17 cellular contexts compared by ENCODE assay signal in the genomic region with DNA sequence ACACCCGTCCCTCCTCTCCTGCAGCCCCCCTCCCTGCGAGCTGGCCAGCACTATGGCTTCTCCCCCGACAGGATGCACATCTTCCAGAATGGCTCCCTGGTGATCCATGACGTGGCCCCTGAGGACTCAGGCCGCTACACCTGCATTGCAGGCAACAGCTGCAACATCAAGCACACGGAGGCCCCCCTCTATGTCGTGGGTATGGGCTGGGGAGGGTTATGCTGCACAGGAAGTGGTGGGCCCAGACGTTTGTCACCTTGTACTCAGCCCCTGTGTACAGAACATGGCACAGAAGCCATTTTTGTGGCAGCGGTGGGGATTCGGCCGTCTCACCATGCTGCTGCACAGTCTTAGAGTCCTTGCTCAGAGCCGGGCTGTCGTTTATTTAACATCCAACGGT. TPM values are rescaled to one million over a fixed set of nuclear protein-coding genes. Genes with fewer than 3 reads are reported as not detected.
DNase-seq lines count a peak whose midpoint lies in the region; ATAC-seq and TF ChIP-seq lines count a peak whose summit lies in the region.
"Had no signal": no experiment of that assay in that cellular context is flagged by ENCODE, and none has a peak within 500 bp of the region (broad histone marks: within the 10 kb centered on the region; RNA-seq: fewer than 3 reads in every experiment).

No MANE protein-coding gene starts in this region.

- H4K12ac ChIP-seq in trophoblast cell (ENCODE audit: low read depth, low read length) = no peak overlapping the region

- no peak overlapping the region for H4K91ac ChIP-seq in trophoblast cell (ENCODE audit: low read depth, low read length)

- no peak overlapping the region for H3K27ac ChIP-seq in CD4-positive, CD25-positive, alpha-beta regulatory T cell (ENCODE audit: insufficient read depth, low read length, poor library complexity, severe bottlenecking)
- H3K27ac ChIP-seq in trophoblast cell (ENCODE audit: low read depth, low read length) = peak overlapping the region; percentile 79
- no peak overlapping the region for H3K27ac ChIP-seq in thyroid gland
- H3K27ac ChIP-seq: GM23248, neutrophil, Peyer's patch, suprapubic skin had no signal

- H4K20me1 ChIP-seq in Loucy (ENCODE audit: insufficient read depth, low read length, poor library complexity, severe bottlenecking) = no peaks in the 10 kb centered on the region

- H2BK5ac ChIP-seq in trophoblast cell (ENCODE audit: low read depth, low read length, poor library complexity) = no peak overlapping the region

- peak in 1 of 3 donors; percentile 17 for DNase-seq in CD4-positive, CD25-positive, alpha-beta regulatory T cell
- DNase-seq in effector CD4-positive, alpha-beta T cell = peak; percentile 7
- no peak for DNase-seq in trophoblast cell
- DNase-seq in thyroid gland = no peak
- DNase-seq in kidney tubule cell (ENCODE audit: low spot score) = no peak
- no peak for DNase-seq in NCI-H187 treated with DMSO at 0.1 percent for 48 hours (lab: John Stamatoyannopoulos, UW)
- DNase-seq: activated effector memory CD4-positive, alpha-beta T cell treated with Interleukin-2 at 50 U/mL for 16 hours; GM23248; head of caudate nucleus; left ventricle myocardium superior; NCI-H2081; Peyer's patch; stimulated activated CD4-positive, alpha-beta T cell treated with anti-CD3 and anti-CD28 coated beads, Interleukin-4, amount 100 ng/mL, for 24 hours had no signal

- H3K4ac ChIP-seq in trophoblast cell (ENCODE audit: low read depth, low read length) = no peak overlapping the region

- TF ChIP-seq POLR2A in thyroid gland (IDR thresholded peaks at IDR 0.05) = no peak

- H3K9ac ChIP-seq in Loucy (ENCODE audit: low read depth, low read length, poor library complexity, severe bottlenecking) (peak overlapping the region; percentile 69), trophoblast cell (ENCODE audit: low read length) (no peak overlapping the region)

- H3K18ac ChIP-seq in trophoblast cell (ENCODE audit: low read length) = no peak overlapping the region

- H3K27ac Mint-ChIP-seq in CD4-positive, CD25-positive, alpha-beta regulatory T cell = peak overlapping the region in 2 of 3 donors; percentile 89 to 90
- H3K27ac Mint-ChIP-seq: IgD-negative memory B cell had no signal

- no peak overlapping the region for H2AK5ac ChIP-seq in trophoblast cell (ENCODE audit: low read length)

- no peaks in the 10 kb centered on the region for H3K27me3 Mint-ChIP-seq in CD4-positive, CD25-positive, alpha-beta regulatory T cell
- H3K27me3 Mint-ChIP-seq: IgD-negative memory B cell had no signal

- intact Hi-C loops in thyroid gland (cut with DNase I) = loop anchor here (5.0 kb wide), 2 partner anchors 70 to 240 kb away; no protein-coding TSS in a partner anchor

- no peaks in the 10 kb centered on the region for H3F3A ChIP-seq in Loucy (ENCODE audit: low read depth)

- H3K79me2 ChIP-seq in Loucy (ENCODE audit: insufficient read depth, low read length) (no peaks in the 10 kb centered on the region), trophoblast cell (ENCODE audit: control insufficient read depth, insufficient read depth, low read length, poor library complexity) (no peaks in the 10 kb centered on the region)

- no peaks in the 10 kb centered on the region for H3K36me3 ChIP-seq in CD4-positive, CD25-positive, alpha-beta regulatory T cell (ENCODE audit: control insufficient read depth, insufficient read depth, low read length)
- H3K36me3 ChIP-seq in Loucy (ENCODE audit: insufficient read depth, low read length) (peaks cover 6% of the 10 kb centered on the region; the same call in 1 of the 2 replicates), trophoblast cell (ENCODE audit: control insufficient read depth in 1 of 2, insufficient read depth in 2 of 2, low read length in 2 of 2) (peaks cover 69 to 79% of the 10 kb centered on the region in 2 experiments), thyroid gland (no peaks in the 10 kb centered on the region)
- H3K36me3 ChIP-seq: neutrophil, Peyer's patch had no signal

- ATAC-seq in CD4-positive, CD25-positive, alpha-beta regulatory T cell (ENCODE audit: low read depth in 2 of 2) = peak; percentile 38 to 45
- ATAC-seq: left ventricle myocardium superior had no signal

- H3K9me2 ChIP-seq in Loucy (replicated peaks; ENCODE audit: low read depth, low read length) = no peaks in the 10 kb centered on the region

- H3K4me2 ChIP-seq in Loucy (ENCODE audit: low read depth, low read length, poor library complexity, severe bottlenecking) = peak overlapping the region; percentile 67
- no peak overlapping the region for H3K4me2 ChIP-seq in trophoblast cell (ENCODE audit: low read length)

- no peak overlapping the region for H3K14ac ChIP-seq in trophoblast cell (ENCODE audit: low read length)

- no peaks in the 10 kb centered on the region for H3K36me3 Mint-ChIP-seq in CD4-positive, CD25-positive, alpha-beta regulatory T cell
- H3K36me3 Mint-ChIP-seq: IgD-negative memory B cell had no signal

- H3K27me3 ChIP-seq in CD4-positive, CD25-positive, alpha-beta regulatory T cell (ENCODE audit: control insufficient read depth, insufficient read depth, low read length) = no peaks in the 10 kb centered on the region
- H3K27me3 ChIP-seq in Loucy (ENCODE audit: insufficient read depth, low read length, poor library complexity, severe bottlenecking) = no peaks in the 10 kb centered on the region
- H3K27me3 ChIP-seq in trophoblast cell (ENCODE audit: insufficient read depth, low read length) = no peaks in the 10 kb centered on the region
- no peaks in the 10 kb centered on the region for H3K27me3 ChIP-seq in thyroid gland
- H3K27me3 ChIP-seq: neutrophil, Peyer's patch, suprapubic skin had no signal

- H3K9me3 Mint-ChIP-seq in CD4-positive, CD25-positive, alpha-beta regulatory T cell = no peaks in the 10 kb centered on the region
- H3K9me3 Mint-ChIP-seq: IgD-negative memory B cell had no signal

- no peak overlapping the region for H3K4me3 Mint-ChIP-seq in CD4-positive, CD25-positive, alpha-beta regulatory T cell
- H3K4me3 Mint-ChIP-seq: IgD-negative memory B cell had no signal

- H2AFZ ChIP-seq in Loucy (ENCODE audit: low read length) = peak overlapping the region; percentile 41; the same call in 1 of the 2 replicates
- H2AFZ ChIP-seq in trophoblast cell (ENCODE audit: insufficient read depth, low read length, poor library complexity) = no peak overlapping the region
- H2AFZ ChIP-seq: GM23248 had no signal

- no peak for TF ChIP-seq CTCF in Loucy (conservative IDR thresholded peaks at IDR 0.05; ENCODE audit: low read length)
- TF ChIP-seq CTCF in thyroid gland (IDR thresholded peaks at IDR 0.05) = no peak

- peaks cover 4% of the 10 kb centered on the region for H3K79me1 ChIP-seq in trophoblast cell (ENCODE audit: low read length)

- no peak overlapping the region for H3K23ac ChIP-seq in trophoblast cell (ENCODE audit: low read length)

- H2BK12ac ChIP-seq in trophoblast cell (ENCODE audit: low read length) = no peak overlapping the region

- no peak overlapping the region for H3K4me3 ChIP-seq in CD4-positive, CD25-positive, alpha-beta regulatory T cell (ENCODE audit: low read depth, low read length)
- H3K4me3 ChIP-seq in Loucy (ENCODE audit: low read length, poor library complexity, severe bottlenecking) (peak overlapping the region; percentile 37), trophoblast cell (ENCODE audit: low read depth, low read length) (no peak overlapping the region), thyroid gland (replicated peaks in 1 of 3) (no peak overlapping the region)
- H3K4me3 ChIP-seq: GM23248, Peyer's patch, suprapubic skin had no signal

- no CpG with 5 or more reads among the region's 14 CpGs for WGBS in trophoblast cell (ENCODE audit: extremely low coverage, insufficient coverage, insufficient read length)
- 79 to 86% methylated on average over 11 to 14 of the region's 14 CpGs for WGBS in thyroid gland, 2 donors

- H3K4me1 ChIP-seq in CD4-positive, CD25-positive, alpha-beta regulatory T cell (ENCODE audit: control insufficient read depth, insufficient read depth, low read length, poor library complexity, severe bottlenecking) = peaks cover 9% of the 10 kb centered on the region
- peaks cover 20% of the 10 kb centered on the region for H3K4me1 ChIP-seq in Loucy (ENCODE audit: insufficient read depth, low read length, poor library complexity, severe bottlenecking)
- peaks cover 11 to 21% of the 10 kb centered on the region in 2 experiments for H3K4me1 ChIP-seq in trophoblast cell (ENCODE audit: control insufficient read depth in 1 of 2, insufficient read depth in 2 of 2, low read length in 2 of 2)
- peaks cover 3 to 7% of the 10 kb centered on the region in 2 donors for H3K4me1 ChIP-seq in thyroid gland

- no peaks in the 10 kb centered on the region for H3K9me3 ChIP-seq in CD4-positive, CD25-positive, alpha-beta regulatory T cell (ENCODE audit: control insufficient read depth in 2 of 2, low read length in 2 of 2)
- H3K9me3 ChIP-seq in Loucy (ENCODE audit: insufficient read depth, low read depth, low read length) = no peaks in the 10 kb centered on the region
- no peaks in the 10 kb centered on the region for H3K9me3 ChIP-seq in trophoblast cell (ENCODE audit: insufficient read depth, low read depth, low read length)
- H3K9me3 ChIP-seq in thyroid gland = no peaks in the 10 kb centered on the region
- H3K9me3 ChIP-seq: neutrophil, Peyer's patch, suprapubic skin had no signal

- no peak overlapping the region for H4K8ac ChIP-seq in trophoblast cell (ENCODE audit: low read depth, low read length)

- H2BK120ac ChIP-seq in trophoblast cell (ENCODE audit: insufficient read depth, low read length, poor library complexity) = no peak overlapping the region

- peaks cover 0 to 16% (median 2%) of the 10 kb centered on the region in 4 donors for H3K4me1 Mint-ChIP-seq in CD4-positive, CD25-positive, alpha-beta regulatory T cell

RNA-seq across cellular contexts. Expression of a gene that starts 29.0 kb away (rescaled TPM):
- total RNA-seq in CD4-positive, CD25-positive, alpha-beta regulatory T cell = 24.0 TPM
- 1 to 10 TPM; 3.3 to 5.8 (median 4.5) TPM for polyA plus RNA-seq in CD4-positive, CD25-positive, alpha-beta regulatory T cell
- 34.6 and 36.3 TPM in 2 replicates for polyA plus RNA-seq in trophoblast cell (2013)
- 10 to 100 TPM; 21.5 to 34.1 (median 22.6) TPM for total RNA-seq in thyroid gland

RNA-seq across cellular contexts. Expression of a gene that starts 39.9 kb away (rescaled TPM):
- 81.2 TPM for total RNA-seq in CD4-positive, CD25-positive, alpha-beta regulatory T cell
- polyA plus RNA-seq in CD4-positive, CD25-positive, alpha-beta regulatory T cell = 10 to 100 TPM; 22.5 to 26.0 (median 23.8) TPM
- polyA plus RNA-seq in trophoblast cell (2013) = 11.7 and 12.1 TPM in 2 replicates
- total RNA-seq in thyroid gland = 10 to 100 TPM; 39.7 to 63.3 (median 59.0) TPM
